ENCODE assay signal across 8 cellular contexts in genomic region chr2:138504546-138505239, GRCh38. TPM values are rescaled to one million over a fixed set of nuclear protein-coding genes. Genes with fewer than 3 reads are reported as not detected.
DNase-seq lines count a peak whose midpoint lies in the region; ATAC-seq and TF ChIP-seq lines count a peak whose summit lies in the region.

No MANE protein-coding gene starts in this region.

- H3K4me1 Mint-ChIP-seq in T-helper 2 cell treated with Interferon-gamma antibody and Interleukin-4, amounts not matched to agents 5 μg/mL and 100 μg/mL, for 36 hours (ENCODE audit: low read depth) = peaks cover 28% of the 10 kb centered on the region
- H3K4me1 Mint-ChIP-seq in activated CD8-positive, alpha-beta T cell treated with anti-CD3 and anti-CD28 coated beads, Interleukin-2, amount 10 ng/mL, durations not matched to agents 7 days and 5 days (ENCODE audit: low read depth) = peaks cover 31% of the 10 kb centered on the region

- no peaks in the 10 kb centered on the region for H3K9me3 ChIP-seq in spleen

- TF ChIP-seq POLR2A in spleen (IDR thresholded peaks at IDR 0.05) = no peak

- H3K27me3 ChIP-seq in spleen (replicated peaks in 1 of 7) = no peaks in the 10 kb centered on the region

- no peak overlapping the region for H3K27ac Mint-ChIP-seq in T-helper 2 cell treated with Interferon-gamma antibody and Interleukin-4, amounts not matched to agents 5 μg/mL and 100 μg/mL, for 36 hours
- no peak overlapping the region for H3K27ac Mint-ChIP-seq in activated CD8-positive, alpha-beta T cell treated with anti-CD3 and anti-CD28 coated beads, Interleukin-2, amount 10 ng/mL, durations not matched to agents 7 days and 5 days

- H3K4me3 Mint-ChIP-seq in T-helper 2 cell treated with Interferon-gamma antibody and Interleukin-4, amounts not matched to agents 5 μg/mL and 100 μg/mL, for 36 hours = peak overlapping the region; percentile 94
- H3K4me3 Mint-ChIP-seq in activated CD8-positive, alpha-beta T cell treated with anti-CD3 and anti-CD28 coated beads, Interleukin-2, amount 10 ng/mL, durations not matched to agents 7 days and 5 days = peak overlapping the region; percentile 99

- TF ChIP-seq CTCF in spleen (IDR thresholded peaks at IDR 0.05 in 8 of 11, conservative IDR thresholded peaks at IDR 0.05 in 3 of 11) = no peak

- POLR2A ChIA-PET in activated CD8-positive, alpha-beta T cell treated with anti-CD3 and anti-CD28 coated beads, Interleukin-2, amount 10 ng/mL, durations not matched to agents 7 days and 5 days (lab: Charles Lee) = no interaction called here

- peaks cover 14% of the 10 kb centered on the region for H3K27me3 Mint-ChIP-seq in T-helper 2 cell treated with Interferon-gamma antibody and Interleukin-4, amounts not matched to agents 5 μg/mL and 100 μg/mL, for 36 hours (ENCODE audit: low read depth)
- H3K27me3 Mint-ChIP-seq in activated CD8-positive, alpha-beta T cell treated with anti-CD3 and anti-CD28 coated beads, Interleukin-2, amount 10 ng/mL, durations not matched to agents 7 days and 5 days (ENCODE audit: low read depth) = no peaks in the 10 kb centered on the region

- CTCF ChIA-PET in activated CD8-positive, alpha-beta T cell treated with anti-CD3 and anti-CD28 coated beads, Interleukin-2, amount 10 ng/mL, durations not matched to agents 7 days and 5 days (lab: Charles Lee) = no interaction called here

- H3K36me3 ChIP-seq in spleen = no peaks in the 10 kb centered on the region

- H3K9me3 Mint-ChIP-seq in T-helper 2 cell treated with Interferon-gamma antibody and Interleukin-4, amounts not matched to agents 5 μg/mL and 100 μg/mL, for 36 hours = no peaks in the 10 kb centered on the region
- no peaks in the 10 kb centered on the region for H3K9me3 Mint-ChIP-seq in activated CD8-positive, alpha-beta T cell treated with anti-CD3 and anti-CD28 coated beads, Interleukin-2, amount 10 ng/mL, durations not matched to agents 7 days and 5 days (ENCODE audit: insufficient read depth)

- H3K36me3 Mint-ChIP-seq in T-helper 2 cell treated with Interferon-gamma antibody and Interleukin-4, amounts not matched to agents 5 μg/mL and 100 μg/mL, for 36 hours (ENCODE audit: low read depth) = peaks cover 3% of the 10 kb centered on the region
- peaks cover 19% of the 10 kb centered on the region for H3K36me3 Mint-ChIP-seq in activated CD8-positive, alpha-beta T cell treated with anti-CD3 and anti-CD28 coated beads, Interleukin-2, amount 10 ng/mL, durations not matched to agents 7 days and 5 days (ENCODE audit: low read depth)

- intact Hi-C loops in spleen (cut with DNase I; ENCODE audit: low total_unique reads) = no loop called here

- H3K4me3 ChIP-seq in spleen = peak overlapping the region in 5 of 8 donors; percentile 4 to 95 (median 91)

- 14 to 37% (median 33%) methylated on average over 2 of the region's 2 CpGs for WGBS in spleen, 5 donors

- peaks cover 23 to 90% (median 62%) of the 10 kb centered on the region in 6 donors for H3K4me1 ChIP-seq in spleen

- H3K27ac ChIP-seq in spleen = peak overlapping the region; percentile 90 to 99 (median 96)

- ATAC-seq in HG03135 (IDR thresholded peaks at IDR 0.05; ENCODE audit: unreplicated experiment) = peak; percentile 40
- no peak for ATAC-seq in activated CD8-positive, alpha-beta T cell treated with anti-CD3 and anti-CD28 coated beads, Interleukin-2, amount 10 ng/mL, durations not matched to agents 7 days and 5 days
- ATAC-seq in left lobe of liver = no peak

- DNase-seq in T-helper 2 cell treated with Interferon-gamma antibody and Interleukin-4, amounts not matched to agents 5 μg/mL and 100 μg/mL, for 36 hours (ENCODE audit: low spot score) = no peak
- DNase-seq in T-helper 2 cell (no peak), spleen (no peak), NCI-H187 (lab: John Stamatoyannopoulos, UW) (no peak), mucosa of gallbladder (ENCODE audit: low spot score) (no peak), left lobe of liver (ENCODE audit: low spot score) (no peak)
- DNase-seq in activated CD8-positive, alpha-beta T cell treated with anti-CD3 and anti-CD28 coated beads, Interleukin-2, amount 10 ng/mL, durations not matched to agents 7 days and 5 days = no peak

RNA-seq across cellular contexts. Expression of gene SPOPL, which starts 3.1 kb away (rescaled TPM):
- 10 to 100 TPM; 13.0 to 15.6 TPM for total RNA-seq in activated CD8-positive, alpha-beta T cell treated with anti-CD3 and anti-CD28 coated beads, Interleukin-2, amount 10 ng/mL, durations not matched to agents 7 days and 5 days
- total RNA-seq in spleen (10 to 100 TPM; 31.4 to 48.8 (median 40.3) TPM), mucosa of gallbladder (29.2 TPM), left lobe of liver (11.3 TPM)
- polyA plus RNA-seq in spleen = 1 to 10 TPM; 4.8 to 8.9 (median 5.7) TPM
